Comparison of ENCODE assay signal across 1 cellular context in the genomic region with DNA sequence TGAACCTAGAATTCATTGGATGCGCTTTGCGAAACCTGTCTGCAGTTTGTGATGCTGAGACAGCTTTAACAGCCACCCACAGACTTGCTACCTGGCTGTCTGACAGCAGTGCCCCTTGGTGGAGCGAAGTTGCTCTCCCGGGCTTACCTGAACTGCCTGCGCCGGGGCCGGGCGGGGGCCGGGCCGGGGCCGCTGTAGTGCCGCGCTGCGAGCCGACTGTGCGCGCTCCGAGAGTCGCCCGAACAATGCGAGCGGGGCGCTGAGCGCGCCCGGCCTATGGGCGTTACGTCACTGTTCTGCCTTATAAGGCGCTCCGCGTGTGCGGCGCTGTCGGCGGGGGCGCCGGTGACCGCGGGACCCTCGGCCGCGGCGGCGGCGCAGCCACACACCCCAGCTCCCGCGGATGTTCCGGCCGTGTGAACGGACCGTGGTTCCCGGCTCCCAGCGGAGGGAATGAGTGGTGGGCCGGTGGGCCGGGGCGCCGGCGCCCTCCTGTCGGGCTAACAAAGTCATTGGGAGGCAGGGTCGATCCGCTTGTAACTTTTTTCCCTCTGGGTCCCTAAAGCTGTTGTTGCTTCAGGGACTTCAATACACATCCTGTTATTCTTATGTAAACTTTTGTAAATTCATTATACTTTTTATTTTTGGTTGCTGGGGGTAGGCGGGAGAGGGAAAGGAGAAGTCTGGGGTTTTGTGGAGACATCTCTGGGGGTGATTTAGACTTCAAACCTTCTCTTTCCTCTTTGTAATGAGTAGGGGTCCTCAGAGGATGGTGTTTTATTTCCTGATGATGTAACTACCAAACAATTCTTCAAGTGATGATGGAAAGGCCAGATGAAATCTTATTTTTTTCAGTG.
TF ChIP-seq lines count a peak whose summit lies in the region.

No MANE protein-coding gene starts in this region.

TF ChIP-seq in HepG2, 621 proteins besides CTCF, POLR2A, EP300 and RAD21 (continued from another document and continues in another):
- TF ChIP-seq ZFYVE20 (CRISPR knock-in tag; IDR thresholded peaks at IDR 0.05; ENCODE audit: borderline replicate concordance, low read depth) (no peak), RBM22 (optimal IDR thresholded peaks at IDR 0.05; ENCODE audit: low read length) (no peak), MTA3 (CRISPR knock-in tag; IDR thresholded peaks at IDR 0.05) (no peak), CBX5 (CRISPR knock-in tag; IDR thresholded peaks at IDR 0.05; ENCODE audit: borderline replicate concordance) (peak; percentile 46; the same call in 1 of the 2 replicates), ZNF24 (IDR thresholded peaks at IDR 0.05) (no peak), BCL6 (CRISPR knock-in tag; IDR thresholded peaks at IDR 0.05) (0 out of 2 replicates have a peak, but pooled peaks have one; percentile 28), ZNF792 (CRISPR knock-in tag; IDR thresholded peaks at IDR 0.05) (peak; percentile 45; the same call in 1 of the 2 replicates), PHB2 (IDR thresholded peaks at IDR 0.05; ENCODE audit: partially characterized antibody) (no peak), ZNF776 (CRISPR knock-in tag; IDR thresholded peaks at IDR 0.05) (peak; percentile 92; the same call in 1 of the 2 replicates), CBX2 (IDR thresholded peaks at IDR 0.05; ENCODE audit: low read depth, low read length) (no peak), CBX2 (CRISPR knock-in tag; IDR thresholded peaks at IDR 0.05; ENCODE audit: low read depth) (peak; percentile 63; the same call in 1 of the 2 replicates), SUZ12 (IDR thresholded peaks at IDR 0.05; ENCODE audit: low read depth, low read length) (no peak), ZSCAN31 (CRISPR knock-in tag; IDR thresholded peaks at IDR 0.05; ENCODE audit: low read depth) (peak; percentile 88), ZNF367 (CRISPR knock-in tag; IDR thresholded peaks at IDR 0.05; ENCODE audit: borderline replicate concordance) (no peak; the same call in 1 of the 2 replicates), SMARCC2 (IDR thresholded peaks at IDR 0.05) (no peak), ZNF777 (CRISPR knock-in tag; IDR thresholded peaks at IDR 0.05) (peak; percentile 44; the same call in 1 of the 2 replicates), MIXL1 (CRISPR knock-in tag; IDR thresholded peaks at IDR 0.05) (no peak; the same call in 1 of the 2 replicates), MIER3 (CRISPR knock-in tag; IDR thresholded peaks at IDR 0.05; ENCODE audit: borderline replicate concordance) (no peak), ZNF720 (CRISPR knock-in tag; IDR thresholded peaks at IDR 0.05) (no peak), RFXANK (CRISPR knock-in tag; IDR thresholded peaks at IDR 0.05) (no peak), TP53 (CRISPR knock-in tag; conservative IDR thresholded peaks at IDR 0.05) (no peak), RFX3 (CRISPR knock-in tag; IDR thresholded peaks at IDR 0.05) (no peak), ZNF713 (CRISPR knock-in tag; IDR thresholded peaks at IDR 0.05) (0 out of 2 replicates have a peak, but pooled peaks have one; percentile 25), ZSCAN9 (CRISPR knock-in tag; IDR thresholded peaks at IDR 0.05; ENCODE audit: borderline replicate concordance) (peak; percentile 59; the same call in 1 of the 2 replicates), ZFX (CRISPR knock-in tag; IDR thresholded peaks at IDR 0.05; ENCODE audit: low read depth) (peak; percentile 73), NFKB2 (CRISPR knock-in tag; IDR thresholded peaks at IDR 0.05; ENCODE audit: borderline replicate concordance) (peak; percentile 96; the same call in 1 of the 2 replicates), HNRNPLL (IDR thresholded peaks at IDR 0.05; ENCODE audit: low read depth, low read length, poor library complexity, severe bottlenecking) (peak; percentile 91), DNMT3B (CRISPR knock-in tag; conservative IDR thresholded peaks at IDR 0.05) (no peak), RARA (CRISPR knock-in tag; IDR thresholded peaks at IDR 0.05) (peak; percentile 61; the same call in 1 of the 2 replicates), FOSL1 (CRISPR knock-in tag; IDR thresholded peaks at IDR 0.05; ENCODE audit: borderline replicate concordance) (no peak), ZNF12 (CRISPR knock-in tag; IDR thresholded peaks at IDR 0.05) (no peak), CCAR2 (optimal IDR thresholded peaks at IDR 0.05; ENCODE audit: low read depth, low read length) (no peak), HCFC1 (IDR thresholded peaks at IDR 0.05; ENCODE audit: low read depth, low read length) (0 out of 2 replicates have a peak, but pooled peaks have one; percentile 14), TGIF2 (CRISPR knock-in tag; IDR thresholded peaks at IDR 0.05) (peak; percentile 32; the same call in 1 of the 2 replicates), ATAD3A (CRISPR knock-in tag; IDR thresholded peaks at IDR 0.05) (no peak), ISX (CRISPR knock-in tag; conservative IDR thresholded peaks at IDR 0.05) (peak; percentile 83; the same call in 1 of the 2 replicates), ZNF879 (CRISPR knock-in tag; IDR thresholded peaks at IDR 0.05) (no peak), TIGD3 (CRISPR knock-in tag; IDR thresholded peaks at IDR 0.05; ENCODE audit: borderline replicate concordance) (no peak), FOSL2 (CRISPR knock-in tag; IDR thresholded peaks at IDR 0.05) (no peak; the same call in 1 of the 2 replicates), GABPA (IDR thresholded peaks at IDR 0.05; ENCODE audit: low read depth, low read length) (no peak), GABPA (CRISPR knock-in tag; IDR thresholded peaks at IDR 0.05; ENCODE audit: low read depth) (no peak), FOXP1 (IDR thresholded peaks at IDR 0.05) (no peak), FOXP1 (CRISPR knock-in tag; IDR thresholded peaks at IDR 0.05) (no peak), SP1 (IDR thresholded peaks at IDR 0.05) (no peak), SP1 (CRISPR knock-in tag; IDR thresholded peaks at IDR 0.05) (no peak), IKZF1 (IDR thresholded peaks at IDR 0.05) (no peak)
- TF ChIP-seq, protein P1, sequence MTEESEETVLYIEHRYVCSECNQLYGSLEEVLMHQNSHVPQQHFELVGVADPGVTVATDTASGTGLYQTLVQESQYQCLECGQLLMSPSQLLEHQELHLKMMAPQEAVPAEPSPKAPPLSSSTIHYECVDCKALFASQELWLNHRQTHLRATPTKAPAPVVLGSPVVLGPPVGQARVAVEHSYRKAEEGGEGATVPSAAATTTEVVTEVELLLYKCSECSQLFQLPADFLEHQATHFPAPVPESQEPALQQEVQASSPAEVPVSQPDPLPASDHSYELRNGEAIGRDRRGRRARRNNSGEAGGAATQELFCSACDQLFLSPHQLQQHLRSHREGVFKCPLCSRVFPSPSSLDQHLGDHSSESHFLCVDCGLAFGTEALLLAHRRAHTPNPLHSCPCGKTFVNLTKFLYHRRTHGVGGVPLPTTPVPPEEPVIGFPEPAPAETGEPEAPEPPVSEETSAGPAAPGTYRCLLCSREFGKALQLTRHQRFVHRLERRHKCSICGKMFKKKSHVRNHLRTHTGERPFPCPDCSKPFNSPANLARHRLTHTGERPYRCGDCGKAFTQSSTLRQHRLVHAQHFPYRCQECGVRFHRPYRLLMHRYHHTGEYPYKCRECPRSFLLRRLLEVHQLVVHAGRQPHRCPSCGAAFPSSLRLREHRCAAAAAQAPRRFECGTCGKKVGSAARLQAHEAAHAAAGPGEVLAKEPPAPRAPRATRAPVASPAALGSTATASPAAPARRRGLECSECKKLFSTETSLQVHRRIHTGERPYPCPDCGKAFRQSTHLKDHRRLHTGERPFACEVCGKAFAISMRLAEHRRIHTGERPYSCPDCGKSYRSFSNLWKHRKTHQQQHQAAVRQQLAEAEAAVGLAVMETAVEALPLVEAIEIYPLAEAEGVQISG (CRISPR knock-in tag; IDR thresholded peaks at IDR 0.05) = peak; percentile 85
- TF ChIP-seq, protein P2, sequence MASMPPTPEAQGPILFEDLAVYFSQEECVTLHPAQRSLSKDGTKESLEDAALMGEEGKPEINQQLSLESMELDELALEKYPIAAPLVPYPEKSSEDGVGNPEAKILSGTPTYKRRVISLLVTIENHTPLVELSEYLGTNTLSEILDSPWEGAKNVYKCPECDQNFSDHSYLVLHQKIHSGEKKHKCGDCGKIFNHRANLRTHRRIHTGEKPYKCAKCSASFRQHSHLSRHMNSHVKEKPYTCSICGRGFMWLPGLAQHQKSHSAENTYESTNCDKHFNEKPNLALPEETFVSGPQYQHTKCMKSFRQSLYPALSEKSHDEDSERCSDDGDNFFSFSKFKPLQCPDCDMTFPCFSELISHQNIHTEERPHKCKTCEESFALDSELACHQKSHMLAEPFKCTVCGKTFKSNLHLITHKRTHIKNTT (CRISPR knock-in tag; IDR thresholded peaks at IDR 0.05) = no peak
- TF ChIP-seq, protein P3, sequence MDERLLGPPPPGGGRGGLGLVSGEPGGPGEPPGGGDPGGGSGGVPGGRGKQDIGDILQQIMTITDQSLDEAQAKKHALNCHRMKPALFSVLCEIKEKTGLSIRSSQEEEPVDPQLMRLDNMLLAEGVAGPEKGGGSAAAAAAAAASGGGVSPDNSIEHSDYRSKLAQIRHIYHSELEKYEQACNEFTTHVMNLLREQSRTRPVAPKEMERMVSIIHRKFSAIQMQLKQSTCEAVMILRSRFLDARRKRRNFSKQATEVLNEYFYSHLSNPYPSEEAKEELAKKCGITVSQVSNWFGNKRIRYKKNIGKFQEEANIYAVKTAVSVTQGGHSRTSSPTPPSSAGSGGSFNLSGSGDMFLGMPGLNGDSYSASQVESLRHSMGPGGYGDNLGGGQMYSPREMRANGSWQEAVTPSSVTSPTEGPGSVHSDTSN (CRISPR knock-in tag; IDR thresholded peaks at IDR 0.05) = no peak
- TF ChIP-seq, protein P4, sequence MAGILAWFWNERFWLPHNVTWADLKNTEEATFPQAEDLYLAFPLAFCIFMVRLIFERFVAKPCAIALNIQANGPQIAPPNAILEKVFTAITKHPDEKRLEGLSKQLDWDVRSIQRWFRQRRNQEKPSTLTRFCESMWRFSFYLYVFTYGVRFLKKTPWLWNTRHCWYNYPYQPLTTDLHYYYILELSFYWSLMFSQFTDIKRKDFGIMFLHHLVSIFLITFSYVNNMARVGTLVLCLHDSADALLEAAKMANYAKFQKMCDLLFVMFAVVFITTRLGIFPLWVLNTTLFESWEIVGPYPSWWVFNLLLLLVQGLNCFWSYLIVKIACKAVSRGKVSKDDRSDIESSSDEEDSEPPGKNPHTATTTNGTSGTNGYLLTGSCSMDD (CRISPR knock-in tag; IDR thresholded peaks at IDR 0.05) = peak; percentile 44; the same call in 1 of the 2 replicates
- TF ChIP-seq, protein P5, sequence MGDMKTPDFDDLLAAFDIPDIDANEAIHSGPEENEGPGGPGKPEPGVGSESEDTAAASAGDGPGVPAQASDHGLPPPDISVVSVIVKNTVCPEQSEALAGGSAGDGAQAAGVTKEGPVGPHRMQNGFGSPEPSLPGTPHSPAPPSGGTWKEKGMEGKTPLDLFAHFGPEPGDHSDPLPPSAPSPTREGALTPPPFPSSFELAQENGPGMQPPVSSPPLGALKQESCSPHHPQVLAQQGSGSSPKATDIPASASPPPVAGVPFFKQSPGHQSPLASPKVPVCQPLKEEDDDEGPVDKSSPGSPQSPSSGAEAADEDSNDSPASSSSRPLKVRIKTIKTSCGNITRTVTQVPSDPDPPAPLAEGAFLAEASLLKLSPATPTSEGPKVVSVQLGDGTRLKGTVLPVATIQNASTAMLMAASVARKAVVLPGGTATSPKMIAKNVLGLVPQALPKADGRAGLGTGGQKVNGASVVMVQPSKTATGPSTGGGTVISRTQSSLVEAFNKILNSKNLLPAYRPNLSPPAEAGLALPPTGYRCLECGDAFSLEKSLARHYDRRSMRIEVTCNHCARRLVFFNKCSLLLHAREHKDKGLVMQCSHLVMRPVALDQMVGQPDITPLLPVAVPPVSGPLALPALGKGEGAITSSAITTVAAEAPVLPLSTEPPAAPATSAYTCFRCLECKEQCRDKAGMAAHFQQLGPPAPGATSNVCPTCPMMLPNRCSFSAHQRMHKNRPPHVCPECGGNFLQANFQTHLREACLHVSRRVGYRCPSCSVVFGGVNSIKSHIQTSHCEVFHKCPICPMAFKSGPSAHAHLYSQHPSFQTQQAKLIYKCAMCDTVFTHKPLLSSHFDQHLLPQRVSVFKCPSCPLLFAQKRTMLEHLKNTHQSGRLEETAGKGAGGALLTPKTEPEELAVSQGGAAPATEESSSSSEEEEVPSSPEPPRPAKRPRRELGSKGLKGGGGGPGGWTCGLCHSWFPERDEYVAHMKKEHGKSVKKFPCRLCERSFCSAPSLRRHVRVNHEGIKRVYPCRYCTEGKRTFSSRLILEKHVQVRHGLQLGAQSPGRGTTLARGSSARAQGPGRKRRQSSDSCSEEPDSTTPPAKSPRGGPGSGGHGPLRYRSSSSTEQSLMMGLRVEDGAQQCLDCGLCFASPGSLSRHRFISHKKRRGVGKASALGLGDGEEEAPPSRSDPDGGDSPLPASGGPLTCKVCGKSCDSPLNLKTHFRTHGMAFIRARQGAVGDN (CRISPR knock-in tag; IDR thresholded peaks at IDR 0.05) = peak; percentile 98
- TF ChIP-seq, protein P6, sequence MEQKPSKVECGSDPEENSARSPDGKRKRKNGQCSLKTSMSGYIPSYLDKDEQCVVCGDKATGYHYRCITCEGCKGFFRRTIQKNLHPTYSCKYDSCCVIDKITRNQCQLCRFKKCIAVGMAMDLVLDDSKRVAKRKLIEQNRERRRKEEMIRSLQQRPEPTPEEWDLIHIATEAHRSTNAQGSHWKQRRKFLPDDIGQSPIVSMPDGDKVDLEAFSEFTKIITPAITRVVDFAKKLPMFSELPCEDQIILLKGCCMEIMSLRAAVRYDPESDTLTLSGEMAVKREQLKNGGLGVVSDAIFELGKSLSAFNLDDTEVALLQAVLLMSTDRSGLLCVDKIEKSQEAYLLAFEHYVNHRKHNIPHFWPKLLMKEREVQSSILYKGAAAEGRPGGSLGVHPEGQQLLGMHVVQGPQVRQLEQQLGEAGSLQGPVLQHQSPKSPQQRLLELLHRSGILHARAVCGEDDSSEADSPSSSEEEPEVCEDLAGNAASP (CRISPR knock-in tag; IDR thresholded peaks at IDR 0.05; ENCODE audit: borderline replicate concordance) = 0 out of 2 replicates have a peak, but pooled peaks have one; percentile 30
- TF ChIP-seq, protein P7, sequence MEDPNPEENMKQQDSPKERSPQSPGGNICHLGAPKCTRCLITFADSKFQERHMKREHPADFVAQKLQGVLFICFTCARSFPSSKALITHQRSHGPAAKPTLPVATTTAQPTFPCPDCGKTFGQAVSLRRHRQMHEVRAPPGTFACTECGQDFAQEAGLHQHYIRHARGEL (CRISPR knock-in tag; IDR thresholded peaks at IDR 0.05) = no peak
